Comparison of ENCODE assay signal across 1 cellular context in genomic region chr10:77564781-77565589, GRCh38.
TF ChIP-seq lines count a peak whose summit lies in the region.

No MANE protein-coding gene starts in this region.

TF ChIP-seq in H1, 55 proteins besides CTCF, POLR2A, EP300 and RAD21:
- TF ChIP-seq JUN (IDR thresholded peaks at IDR 0.05; ENCODE audit: low read depth, low read length) (no peak), BCL11A (IDR thresholded peaks at IDR 0.05; ENCODE audit: low read depth in 2 of 2, low read length in 2 of 2) (no peak), EZH2 (IDR thresholded peaks at IDR 0.05; ENCODE audit: low read depth, low read length, severe bottlenecking) (no peak), FOSL1 (IDR thresholded peaks at IDR 0.05; ENCODE audit: insufficient read depth, low read depth, low read length) (no peak), TBP (IDR thresholded peaks at IDR 0.05; ENCODE audit: low read depth, low read length) (peak; percentile 39; the same call in 1 of the 2 replicates), POU5F1 (IDR thresholded peaks at IDR 0.05; ENCODE audit: low read depth, low read length) (no peak), GABPA (IDR thresholded peaks at IDR 0.05; ENCODE audit: borderline replicate concordance, insufficient read depth, low read length) (no peak; the same call in 1 of the 2 replicates), CBX5 (IDR thresholded peaks at IDR 0.05; ENCODE audit: low read depth, low read length) (no peak), ATF3 (IDR thresholded peaks at IDR 0.05; ENCODE audit: insufficient read depth, low read depth, low read length) (no peak), SIRT6 (IDR thresholded peaks at IDR 0.05; ENCODE audit: low read length) (no peak), CHD2 (IDR thresholded peaks at IDR 0.05; ENCODE audit: low read length) (no peak), SP2 (IDR thresholded peaks at IDR 0.05; ENCODE audit: low read length) (no peak), CTBP2 (IDR thresholded peaks at IDR 0.05; ENCODE audit: borderline replicate concordance, insufficient read depth, insufficient read length, low read length) (peak; percentile 81), KDM1A (IDR thresholded peaks at IDR 0.05; ENCODE audit: borderline replicate concordance, low read length) (no peak), HDAC6 (IDR thresholded peaks at IDR 0.05; ENCODE audit: low read depth, low read length) (no peak), NANOG (IDR thresholded peaks at IDR 0.05; ENCODE audit: insufficient read depth, low read depth, low read length, poor library complexity, severe bottlenecking) (peak; percentile 43), ATF2 (IDR thresholded peaks at IDR 0.05; ENCODE audit: low read length) (peak; percentile 73; the same call in 1 of the 2 replicates), CEBPB (IDR thresholded peaks at IDR 0.05; ENCODE audit: low read depth, low read length) (no peak), RFX5 (IDR thresholded peaks at IDR 0.05; ENCODE audit: borderline replicate concordance, low read depth, low read length) (no peak), JUND (IDR thresholded peaks at IDR 0.05; ENCODE audit: low read length) (no peak; the same call in 1 of the 2 replicates), BRCA1 (IDR thresholded peaks at IDR 0.05; ENCODE audit: low read depth, low read length) (no peak), E2F6 (IDR thresholded peaks at IDR 0.05) (peak; percentile 74), TAF1 (IDR thresholded peaks at IDR 0.05; ENCODE audit: low read depth, low read length) (peak; percentile 54; the same call in 1 of the 2 replicates), KDM5A (IDR thresholded peaks at IDR 0.05; ENCODE audit: low read length) (no peak), MAX (IDR thresholded peaks at IDR 0.05) (peak; percentile 44; the same call in 1 of the 2 replicates), NRF1 (IDR thresholded peaks at IDR 0.05; ENCODE audit: low read depth, low read length) (no peak), PHF8 (conservative IDR thresholded peaks at IDR 0.05; ENCODE audit: low read depth, low read length) (no peak), TAF7 (optimal IDR thresholded peaks at IDR 0.05; ENCODE audit: borderline replicate concordance, low read depth, low read length) (no peak), SIX5 (IDR thresholded peaks at IDR 0.05; ENCODE audit: low read depth, low read length) (no peak), GTF2F1 (IDR thresholded peaks at IDR 0.05; ENCODE audit: borderline replicate concordance, low read depth, low read length) (no peak), BACH1 (IDR thresholded peaks at IDR 0.05; ENCODE audit: low read length) (no peak), SIN3A (conservative IDR thresholded peaks at IDR 0.05 in 1 of 2, IDR thresholded peaks at IDR 0.05 in 1 of 2; ENCODE audit: low read depth in 1 of 2, low read length in 2 of 2) (no peak), CHD7 (IDR thresholded peaks at IDR 0.05; ENCODE audit: insufficient replicate concordance, low read length) (no peak), SRF (IDR thresholded peaks at IDR 0.05; ENCODE audit: low read depth, low read length) (0 out of 2 replicates have a peak, but pooled peaks have one; percentile 13), ZNF274 (IDR thresholded peaks at IDR 0.05; ENCODE audit: borderline replicate concordance, extremely low read depth, low read length) (no peak), ASH2L (IDR thresholded peaks at IDR 0.05; ENCODE audit: low read length) (peak; percentile 85), HDAC2 (IDR thresholded peaks at IDR 0.05; ENCODE audit: borderline replicate concordance in 1 of 2, low read depth in 2 of 2, low read length in 2 of 2) (0 out of 4 replicates have a peak, but pooled peaks of 1 of the 2 experiments have one; percentile 57), SUZ12 (IDR thresholded peaks at IDR 0.05; ENCODE audit: low read length) (no peak), TEAD4 (IDR thresholded peaks at IDR 0.05; ENCODE audit: low read depth, low read length) (peak; percentile 100), CHD1 (IDR thresholded peaks at IDR 0.05; ENCODE audit: low read depth, low read length) (no peak), CBX8 (IDR thresholded peaks at IDR 0.05; ENCODE audit: borderline replicate concordance, low read depth, low read length) (no peak), SP4 (IDR thresholded peaks at IDR 0.05; ENCODE audit: low read length) (no peak), TCF12 (IDR thresholded peaks at IDR 0.05; ENCODE audit: low read depth, low read length) (peak; percentile 70; the same call in 1 of the 2 replicates), SAP30 (IDR thresholded peaks at IDR 0.05; ENCODE audit: insufficient read depth, insufficient replicate concordance, low read length) (no peak), CREB1 (IDR thresholded peaks at IDR 0.05) (no peak), POLR2AphosphoS5 (IDR thresholded peaks at IDR 0.05; ENCODE audit: low read depth, low read length) (no peak), USF2 (IDR thresholded peaks at IDR 0.05; ENCODE audit: low read length) (no peak), YY1 (IDR thresholded peaks at IDR 0.05; ENCODE audit: low read depth, low read length) (no peak), RBBP5 (IDR thresholded peaks at IDR 0.05; ENCODE audit: borderline replicate concordance, low read depth, low read length) (peak; percentile 99), KDM4A (IDR thresholded peaks at IDR 0.05; ENCODE audit: low read depth, low read length, severe bottlenecking) (peak; percentile 44), SP1 (IDR thresholded peaks at IDR 0.05; ENCODE audit: low read depth, low read length) (peak; percentile 82), RNF2 (IDR thresholded peaks at IDR 0.05; ENCODE audit: borderline replicate concordance, low read depth, low read length, missing control alignments, poor library complexity, severe bottlenecking) (no peak), EGR1 (IDR thresholded peaks at IDR 0.05; ENCODE audit: borderline replicate concordance, low read depth, low read length) (no peak), RXRA (IDR thresholded peaks at IDR 0.05; ENCODE audit: insufficient read depth, low read depth, low read length) (0 out of 2 replicates have a peak, but pooled peaks have one; percentile 14), MAFK (IDR thresholded peaks at IDR 0.05; ENCODE audit: low read depth, low read length) (no peak)
